9 cellular contexts compared by ENCODE assay signal in genomic region chr7:134546903-134547737, GRCh38. TPM values are rescaled to one million over a fixed set of nuclear protein-coding genes. Genes with fewer than 3 reads are reported as not detected.
DNase-seq lines count a peak whose midpoint lies in the region; ATAC-seq and TF ChIP-seq lines count a peak whose summit lies in the region.
"Had no signal": no experiment of that assay in that cellular context is flagged by ENCODE, and none has a peak within 500 bp of the region (broad histone marks: within the 10 kb centered on the region; RNA-seq: fewer than 3 reads in every experiment).

No MANE protein-coding gene starts in this region.

- no peaks in the 10 kb centered on the region for H3K36me3 ChIP-seq in heart right ventricle
- H3K36me3 ChIP-seq in psoas muscle (ENCODE audit: insufficient read depth in 1 of 2, low read depth in 1 of 2), result no peaks in the 10 kb centered on the region
- H3K36me3 ChIP-seq in vagina, result no peaks in the 10 kb centered on the region

- H3K4me3 ChIP-seq in heart right ventricle (peak overlapping the region in 9 of 10 donors; percentile 16 to 49 (median 42)), psoas muscle (peak overlapping the region; percentile 73), vagina (peak overlapping the region; percentile 31 to 33)

- H3K27ac ChIP-seq in heart right ventricle, result peak overlapping the region in 4 of 10 donors; percentile 2 to 60 (median 6)
- peak overlapping the region; percentile 91 for H3K27ac ChIP-seq in psoas muscle
- H3K27ac ChIP-seq in vagina, result peak overlapping the region; percentile 50

- intact Hi-C loops in heart right ventricle (cut with DNase I) (loop anchor here in 7 of 10 donors (1.0 to 10.0 kb wide), 7 partner anchors 58 to 115 kb away; no protein-coding TSS in a partner anchor), psoas muscle (cut with DNase I) (loop anchor here in 1 of 2 donors (1.0 to 10.0 kb wide), 2 partner anchors 33 to 618 kb away; no protein-coding TSS in a partner anchor), vagina (cut with DNase I) (loop anchor here (10.0 kb wide), 1 partner anchor 112 kb away; no protein-coding TSS in a partner anchor)

- DNase-seq in DMS79 (lab: John Stamatoyannopoulos, UW) (peak; percentile 41), heart right ventricle (peak; percentile 72 to 73), psoas muscle (peak; percentile 75 to 88), vagina (ENCODE audit: extremely low spot score in 2 of 2) (no peak)
- DNase-seq in activated naive CD8-positive, alpha-beta T cell treated with anti-CD3 and anti-CD28 coated beads, Interleukin-2, amount 50 U/mL, for 16 hours (ENCODE audit: low read depth, low spot score), result peak; percentile 31

- TF ChIP-seq CTCF in LNCAP (IDR thresholded peaks at IDR 0.05), result peak; percentile 94
- peak; percentile 59 to 91 (median 87) for TF ChIP-seq CTCF in heart right ventricle (IDR thresholded peaks at IDR 0.05)
- peak; percentile 89 for TF ChIP-seq CTCF in psoas muscle (IDR thresholded peaks at IDR 0.05)
- TF ChIP-seq CTCF in vagina (IDR thresholded peaks at IDR 0.05), result peak; percentile 75 to 87 (median 84)

- TF ChIP-seq POLR2A in vagina (IDR thresholded peaks at IDR 0.05), result no peak

- H3K9me3 ChIP-seq in heart right ventricle, result no peaks in the 10 kb centered on the region
- H3K9me3 ChIP-seq in psoas muscle, result no peaks in the 10 kb centered on the region
- no peaks in the 10 kb centered on the region for H3K9me3 ChIP-seq in vagina

- ATAC-seq in GM21737 (IDR thresholded peaks at IDR 0.05; ENCODE audit: unreplicated experiment), result peak; percentile 27
- peak; percentile 89 for ATAC-seq in SK-N-SH treated with all-trans-retinoic acid at 6 μM for 48 hours
- ATAC-seq in heart right ventricle, result peak; percentile 77 to 91 (median 87)
- ATAC-seq in psoas muscle, result peak; percentile 78 to 86 (median 82)

- H3K27me3 ChIP-seq in heart right ventricle, result peaks cover 0 to 13% (median 0%) of the 10 kb centered on the region in 7 donors
- H3K27me3 ChIP-seq in psoas muscle (ENCODE audit: insufficient read depth in 3 of 3, low read length in 2 of 3), result no peaks in the 10 kb centered on the region
- H3K27me3 ChIP-seq in vagina, result no peaks in the 10 kb centered on the region

- peaks cover 0 to 12% (median 0%) of the 10 kb centered on the region in 9 donors for H3K4me1 ChIP-seq in heart right ventricle
- peaks cover 26% of the 10 kb centered on the region for H3K4me1 ChIP-seq in psoas muscle
- no peaks in the 10 kb centered on the region for H3K4me1 ChIP-seq in vagina

- WGBS in heart right ventricle, 2 donors, result 10 to 13% methylated on average over 9 of the region's 9 CpGs
- 11 to 12% (median 12%) methylated on average over 9 of the region's 9 CpGs for whole genome bisulfite sequencing in psoas muscle, 3 donors

TF ChIP-seq in SK-N-SH treated with all-trans-retinoic acid at 6 μM for 48 hours, 23 proteins besides CTCF, POLR2A, EP300 and RAD21:
- TF ChIP-seq ARNTL (CRISPR knock-in tag; IDR thresholded peaks at IDR 0.05; ENCODE audit: borderline replicate concordance, low read depth) (no peak), ZC3H10 (CRISPR knock-in tag; IDR thresholded peaks at IDR 0.05) (no peak), PATZ1 (CRISPR knock-in tag; IDR thresholded peaks at IDR 0.05; ENCODE audit: borderline replicate concordance) (no peak), TSHZ2 (CRISPR knock-in tag; IDR thresholded peaks at IDR 0.05) (no peak), CSDC2 (CRISPR knock-in tag; IDR thresholded peaks at IDR 0.05) (no peak), ZNF70 (CRISPR knock-in tag; IDR thresholded peaks at IDR 0.05) (no peak), ZFP3 (CRISPR knock-in tag; IDR thresholded peaks at IDR 0.05) (no peak)
- TF ChIP-seq, protein P1, sequence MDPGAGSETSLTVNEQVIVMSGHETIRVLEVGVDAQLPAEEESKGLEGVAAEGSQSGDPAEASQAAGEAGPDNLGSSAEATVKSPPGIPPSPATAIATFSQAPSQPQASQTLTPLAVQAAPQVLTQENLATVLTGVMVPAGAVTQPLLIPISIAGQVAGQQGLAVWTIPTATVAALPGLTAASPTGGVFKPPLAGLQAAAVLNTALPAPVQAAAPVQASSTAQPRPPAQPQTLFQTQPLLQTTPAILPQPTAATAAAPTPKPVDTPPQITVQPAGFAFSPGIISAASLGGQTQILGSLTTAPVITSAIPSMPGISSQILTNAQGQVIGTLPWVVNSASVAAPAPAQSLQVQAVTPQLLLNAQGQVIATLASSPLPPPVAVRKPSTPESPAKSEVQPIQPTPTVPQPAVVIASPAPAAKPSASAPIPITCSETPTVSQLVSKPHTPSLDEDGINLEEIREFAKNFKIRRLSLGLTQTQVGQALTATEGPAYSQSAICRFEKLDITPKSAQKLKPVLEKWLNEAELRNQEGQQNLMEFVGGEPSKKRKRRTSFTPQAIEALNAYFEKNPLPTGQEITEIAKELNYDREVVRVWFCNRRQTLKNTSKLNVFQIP (CRISPR knock-in tag; IDR thresholded peaks at IDR 0.05; ENCODE audit: borderline replicate concordance, low read depth), result no peak
TF ChIP-seq in SK-N-SH treated with all-trans-retinoic acid at 6 μM for 48 hours: peak in this region for 0.

RNA-seq across cellular contexts. Expression of gene AKR1B15, which starts 1.8 kb away (rescaled TPM):
- not detected for total RNA-seq in heart right ventricle
- polyA plus RNA-seq in heart right ventricle, result not detected
- 10 to 100 TPM; 16.3 to 49.9 (median 36.9) TPM for total RNA-seq in psoas muscle
- polyA plus RNA-seq in psoas muscle, result 10 to 100 TPM in 2 of 3 donors, 1 to 10 TPM in 1; 6.5 to 16.5 (median 13.5) TPM
- 11.5 TPM for total RNA-seq in vagina
- total RNA-seq: temporal lobe had no signal

RNA-seq across cellular contexts. Expression of gene AKR1B10, which starts 19.8 kb away (rescaled TPM):
- total RNA-seq in heart right ventricle (1 to 10 TPM in 1 of 10 donors, under 1 TPM in 1, not detected in 8; 0.79 to 1.1 TPM), psoas muscle (10 to 100 TPM in 3 of 4 donors, 1 to 10 TPM in 1; 9.0 to 29.5 (median 20.7) TPM), vagina (205 TPM)
- polyA plus RNA-seq in heart right ventricle (under 1 TPM in 1 of 2 donors, not detected in 1; 0.09 TPM), psoas muscle (10 to 100 TPM in 2 of 3 donors, 1 to 10 TPM in 1; 7.2 to 19.2 (median 10.1) TPM)

Comparison
In these comparisons a context has a peak if more than half of its experiments do, and no peak if none do; other contexts are left out.
1. DNase-seq: peak in DMS79 (single experiment), activated naive CD8-positive, alpha-beta T cell treated with anti-CD3 and anti-CD28 coated beads, Interleukin-2, amount 50 U/mL, for 16 hours (single experiment), heart right ventricle (2 of 2) and psoas muscle (2 of 2); none in vagina (0 of 2).
2. ATAC-seq: peak in every context shown above with its lines; median percentile 89 in SK-N-SH treated with all-trans-retinoic acid at 6 μM for 48 hours; 87 in heart right ventricle; 82 in psoas muscle; 27 in GM21737.
3. RNA of gene AKR1B15, which starts 1.8 kb away (total RNA-seq): 16.3 to 49.9 TPM in psoas muscle and 11.5 TPM in vagina (single experiment); not detected in heart right ventricle; every median in the first group is over 10 times any median in the second.
4. RNA of gene AKR1B10, which starts 19.8 kb away (total RNA-seq): 205 TPM in vagina (single experiment) and 9.0 to 29.5 TPM in psoas muscle; 0.79 to 1.1 TPM in heart right ventricle; every median in the first group is over 4 times any median in the second.
5. Peak in every context shown above with its lines, with median percentiles within 50 percentile points of each other: CTCF ChIP-seq and H3K4me3 ChIP-seq.